In the genomic region with DNA sequence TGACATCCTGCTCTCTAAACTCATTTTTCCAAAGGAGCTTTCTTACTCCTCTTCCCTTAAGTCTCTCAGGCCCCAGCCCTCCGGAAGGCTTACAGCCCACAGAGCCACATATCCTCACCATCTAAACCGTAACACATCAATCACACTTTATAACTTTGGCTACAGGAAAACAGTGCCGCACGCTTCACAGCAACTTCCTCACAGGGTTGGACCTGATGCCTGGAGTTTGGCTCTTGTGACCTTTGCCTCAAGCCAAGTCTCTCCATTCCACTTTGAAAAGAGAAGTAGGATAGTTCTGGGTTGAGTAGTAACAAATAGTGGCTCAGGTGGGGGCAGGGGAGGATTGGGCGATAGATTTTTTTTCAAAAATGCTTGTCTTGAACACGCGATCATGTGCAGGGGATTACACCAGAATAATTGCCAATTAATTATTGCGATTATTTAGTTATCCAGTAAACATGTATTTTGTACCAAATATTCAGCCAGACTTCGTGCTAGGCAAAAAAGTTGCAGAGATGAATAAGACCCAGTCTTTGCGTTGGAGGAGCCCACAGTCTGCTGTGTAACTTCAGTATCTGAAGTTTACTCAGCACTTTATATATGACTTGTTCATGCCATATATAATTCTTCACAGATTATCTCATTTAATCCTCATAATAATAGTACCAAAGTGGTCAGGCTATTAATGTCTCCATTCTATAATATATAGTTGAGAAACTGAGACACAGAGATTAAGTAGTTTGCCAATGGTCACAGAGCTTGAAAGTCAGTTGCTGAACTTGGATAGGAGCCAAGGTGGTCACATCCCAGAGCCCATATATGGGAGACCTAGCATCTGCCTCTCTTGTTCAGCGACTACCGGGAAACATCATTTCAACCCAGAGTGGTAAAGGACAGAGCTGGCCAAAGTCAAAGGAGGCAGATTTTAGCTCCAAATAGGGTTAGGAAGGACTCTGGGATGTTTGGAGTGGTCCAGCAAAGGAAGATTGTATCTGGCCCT, we compare ENCODE assay signal across 1 cellular context.
TF ChIP-seq lines count a peak whose summit lies in the region.

No MANE protein-coding gene starts in this region.

TF ChIP-seq in H1, 55 proteins besides CTCF, POLR2A, EP300 and RAD21 (continued from another document):
- TF ChIP-seq NANOG (IDR thresholded peaks at IDR 0.05; ENCODE audit: insufficient read depth, low read depth, low read length, poor library complexity, severe bottlenecking): no peak
- TF ChIP-seq TAF7 (optimal IDR thresholded peaks at IDR 0.05; ENCODE audit: borderline replicate concordance, low read depth, low read length): no peak
- no peak for TF ChIP-seq CBX8 (IDR thresholded peaks at IDR 0.05; ENCODE audit: borderline replicate concordance, low read depth, low read length)
- TF ChIP-seq MAFK (IDR thresholded peaks at IDR 0.05; ENCODE audit: low read depth, low read length): no peak
- TF ChIP-seq YY1 (IDR thresholded peaks at IDR 0.05; ENCODE audit: low read depth, low read length): no peak
- no peak for TF ChIP-seq USF2 (IDR thresholded peaks at IDR 0.05; ENCODE audit: low read length)
- no peak for TF ChIP-seq RXRA (IDR thresholded peaks at IDR 0.05; ENCODE audit: insufficient read depth, low read depth, low read length)
- no peak for TF ChIP-seq EZH2 (IDR thresholded peaks at IDR 0.05; ENCODE audit: low read depth, low read length, severe bottlenecking)
- TF ChIP-seq CHD1 (IDR thresholded peaks at IDR 0.05; ENCODE audit: low read depth, low read length): no peak
- no peak for TF ChIP-seq HDAC6 (IDR thresholded peaks at IDR 0.05; ENCODE audit: low read depth, low read length)
TF ChIP-seq in H1: peak in this region for 0.
